In the genomic region with DNA sequence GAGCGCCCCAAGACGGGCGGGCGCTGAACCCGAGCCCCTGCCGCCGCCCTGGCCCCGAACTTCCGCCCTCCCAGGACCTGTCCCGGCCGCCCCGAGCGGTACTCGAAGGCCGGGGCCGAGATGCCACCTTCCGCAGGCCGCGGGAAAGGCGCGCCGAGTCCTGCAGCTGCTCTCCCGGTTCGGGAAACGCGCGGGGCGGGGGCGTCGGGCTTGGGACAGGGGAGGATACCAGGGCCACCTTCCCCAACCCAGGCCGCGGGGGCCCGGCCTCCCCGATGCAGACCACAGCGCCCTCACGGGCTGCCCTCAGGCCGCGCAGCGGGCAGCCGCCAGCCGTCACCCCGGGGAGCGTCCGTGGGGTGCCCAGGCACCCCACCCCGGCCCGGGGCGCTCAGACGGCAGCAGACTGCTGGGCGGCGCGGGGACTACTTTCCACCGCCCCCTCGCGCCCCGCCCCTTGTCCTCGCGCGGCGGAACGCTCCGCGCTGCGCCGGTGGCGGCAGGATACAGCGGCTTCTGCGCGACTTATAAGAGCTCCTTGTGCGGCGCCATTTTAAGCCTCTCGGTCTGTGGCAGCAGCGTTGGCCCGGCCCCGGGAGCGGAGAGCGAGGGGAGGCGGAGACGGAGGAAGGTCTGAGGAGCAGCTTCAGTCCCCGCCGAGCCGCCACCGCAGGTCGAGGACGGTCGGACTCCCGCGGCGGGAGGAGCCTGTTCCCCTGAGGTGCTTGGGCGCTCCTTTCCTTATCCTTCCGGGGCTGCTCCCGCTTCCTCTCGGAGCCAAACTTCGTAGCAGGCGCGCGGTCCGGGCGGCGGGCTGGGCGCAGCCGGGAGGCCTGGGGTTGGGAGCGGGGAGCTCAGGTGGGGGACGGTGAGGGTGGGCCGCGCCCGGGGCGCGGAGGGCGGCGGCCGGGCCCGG, we compare ENCODE assay signal across 2 cellular contexts.
TF ChIP-seq lines count a peak whose summit lies in the region.

A gene (plus strand): TSS at position 556 of the 916 bp plus-strand sequence. CDS start 24,564 bp downstream, outside the sequence.

TF ChIP-seq in A549, 52 proteins besides CTCF, POLR2A, EP300 and RAD21 (continued from another document and continues in another):
- TF ChIP-seq, protein P1, sequence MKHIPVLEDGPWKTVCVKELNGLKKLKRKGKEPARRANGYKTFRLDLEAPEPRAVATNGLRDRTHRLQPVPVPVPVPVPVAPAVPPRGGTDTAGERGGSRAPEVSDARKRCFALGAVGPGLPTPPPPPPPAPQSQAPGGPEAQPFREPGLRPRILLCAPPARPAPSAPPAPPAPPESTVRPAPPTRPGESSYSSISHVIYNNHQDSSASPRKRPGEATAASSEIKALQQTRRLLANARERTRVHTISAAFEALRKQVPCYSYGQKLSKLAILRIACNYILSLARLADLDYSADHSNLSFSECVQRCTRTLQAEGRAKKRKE (CRISPR knock-in tag; IDR thresholded peaks at IDR 0.05; ENCODE audit: low read depth), result no peak
- TF ChIP-seq CHD2 (IDR thresholded peaks at IDR 0.05; ENCODE audit: low read length, partially characterized antibody), result peak; percentile 78
- TF ChIP-seq, protein P2, sequence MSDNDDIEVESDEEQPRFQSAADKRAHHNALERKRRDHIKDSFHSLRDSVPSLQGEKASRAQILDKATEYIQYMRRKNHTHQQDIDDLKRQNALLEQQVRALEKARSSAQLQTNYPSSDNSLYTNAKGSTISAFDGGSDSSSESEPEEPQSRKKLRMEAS (IDR thresholded peaks at IDR 0.05), result peak; percentile 85
- TF ChIP-seq, protein P3, sequence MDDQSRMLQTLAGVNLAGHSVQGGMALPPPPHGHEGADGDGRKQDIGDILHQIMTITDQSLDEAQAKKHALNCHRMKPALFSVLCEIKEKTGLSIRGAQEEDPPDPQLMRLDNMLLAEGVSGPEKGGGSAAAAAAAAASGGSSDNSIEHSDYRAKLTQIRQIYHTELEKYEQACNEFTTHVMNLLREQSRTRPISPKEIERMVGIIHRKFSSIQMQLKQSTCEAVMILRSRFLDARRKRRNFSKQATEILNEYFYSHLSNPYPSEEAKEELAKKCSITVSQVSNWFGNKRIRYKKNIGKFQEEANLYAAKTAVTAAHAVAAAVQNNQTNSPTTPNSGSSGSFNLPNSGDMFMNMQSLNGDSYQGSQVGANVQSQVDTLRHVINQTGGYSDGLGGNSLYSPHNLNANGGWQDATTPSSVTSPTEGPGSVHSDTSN (IDR thresholded peaks at IDR 0.05), result peak; percentile 96
- TF ChIP-seq TP53 (CRISPR knock-in tag; IDR thresholded peaks at IDR 0.05), result no peak
- 0 out of 4 replicates have a peak, but pooled peaks of 1 of the 2 experiments have one; percentile 12 for TF ChIP-seq CEBPB (IDR thresholded peaks at IDR 0.05)
- no peak for TF ChIP-seq ZNF302 (CRISPR knock-in tag; IDR thresholded peaks at IDR 0.05)
- TF ChIP-seq HEYL (CRISPR knock-in tag; IDR thresholded peaks at IDR 0.05), result no peak
- TF ChIP-seq ESRRA (IDR thresholded peaks at IDR 0.05; ENCODE audit: borderline replicate concordance, low read length), result no peak
- peak; percentile 74 for TF ChIP-seq PHF8 (IDR thresholded peaks at IDR 0.05; ENCODE audit: borderline replicate concordance, low read depth)
- 0 out of 2 replicates have a peak, but pooled peaks have one; percentile 58 for TF ChIP-seq TFCP2L1 (CRISPR knock-in tag; IDR thresholded peaks at IDR 0.05)
- no peak for TF ChIP-seq RFX5 (IDR thresholded peaks at IDR 0.05)
- no peak for TF ChIP-seq ZSCAN20 (CRISPR knock-in tag; IDR thresholded peaks at IDR 0.05)
- no peak for TF ChIP-seq HOXA7 (CRISPR knock-in tag; IDR thresholded peaks at IDR 0.05)
- TF ChIP-seq HOXB13 (CRISPR knock-in tag; IDR thresholded peaks at IDR 0.05; ENCODE audit: low read depth), result no peak
- TF ChIP-seq EHMT2 (IDR thresholded peaks at IDR 0.05; ENCODE audit: low read depth), result no peak
- TF ChIP-seq SREBF2 (IDR thresholded peaks at IDR 0.05), result no peak
- no peak for TF ChIP-seq RCOR1 (IDR thresholded peaks at IDR 0.05; ENCODE audit: low read depth, low read length)
- no peak for TF ChIP-seq MAFK (IDR thresholded peaks at IDR 0.05; ENCODE audit: partially characterized antibody)
- no peak for TF ChIP-seq ZFP36 (IDR thresholded peaks at IDR 0.05; ENCODE audit: borderline replicate concordance, partially characterized antibody)
- TF ChIP-seq HOXB5 (CRISPR knock-in tag; IDR thresholded peaks at IDR 0.05), result no peak
- no peak for TF ChIP-seq HDAC2 (IDR thresholded peaks at IDR 0.05)
- TF ChIP-seq, protein P4, sequence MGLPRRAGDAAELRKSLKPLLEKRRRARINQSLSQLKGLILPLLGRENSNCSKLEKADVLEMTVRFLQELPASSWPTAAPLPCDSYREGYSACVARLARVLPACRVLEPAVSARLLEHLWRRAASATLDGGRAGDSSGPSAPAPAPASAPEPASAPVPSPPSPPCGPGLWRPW (IDR thresholded peaks at IDR 0.05), result no peak
- TF ChIP-seq, protein P5, sequence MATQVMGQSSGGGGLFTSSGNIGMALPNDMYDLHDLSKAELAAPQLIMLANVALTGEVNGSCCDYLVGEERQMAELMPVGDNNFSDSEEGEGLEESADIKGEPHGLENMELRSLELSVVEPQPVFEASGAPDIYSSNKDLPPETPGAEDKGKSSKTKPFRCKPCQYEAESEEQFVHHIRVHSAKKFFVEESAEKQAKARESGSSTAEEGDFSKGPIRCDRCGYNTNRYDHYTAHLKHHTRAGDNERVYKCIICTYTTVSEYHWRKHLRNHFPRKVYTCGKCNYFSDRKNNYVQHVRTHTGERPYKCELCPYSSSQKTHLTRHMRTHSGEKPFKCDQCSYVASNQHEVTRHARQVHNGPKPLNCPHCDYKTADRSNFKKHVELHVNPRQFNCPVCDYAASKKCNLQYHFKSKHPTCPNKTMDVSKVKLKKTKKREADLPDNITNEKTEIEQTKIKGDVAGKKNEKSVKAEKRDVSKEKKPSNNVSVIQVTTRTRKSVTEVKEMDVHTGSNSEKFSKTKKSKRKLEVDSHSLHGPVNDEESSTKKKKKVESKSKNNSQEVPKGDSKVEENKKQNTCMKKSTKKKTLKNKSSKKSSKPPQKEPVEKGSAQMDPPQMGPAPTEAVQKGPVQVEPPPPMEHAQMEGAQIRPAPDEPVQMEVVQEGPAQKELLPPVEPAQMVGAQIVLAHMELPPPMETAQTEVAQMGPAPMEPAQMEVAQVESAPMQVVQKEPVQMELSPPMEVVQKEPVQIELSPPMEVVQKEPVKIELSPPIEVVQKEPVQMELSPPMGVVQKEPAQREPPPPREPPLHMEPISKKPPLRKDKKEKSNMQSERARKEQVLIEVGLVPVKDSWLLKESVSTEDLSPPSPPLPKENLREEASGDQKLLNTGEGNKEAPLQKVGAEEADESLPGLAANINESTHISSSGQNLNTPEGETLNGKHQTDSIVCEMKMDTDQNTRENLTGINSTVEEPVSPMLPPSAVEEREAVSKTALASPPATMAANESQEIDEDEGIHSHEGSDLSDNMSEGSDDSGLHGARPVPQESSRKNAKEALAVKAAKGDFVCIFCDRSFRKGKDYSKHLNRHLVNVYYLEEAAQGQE (IDR thresholded peaks at IDR 0.05), result no peak
- TF ChIP-seq, protein P6, sequence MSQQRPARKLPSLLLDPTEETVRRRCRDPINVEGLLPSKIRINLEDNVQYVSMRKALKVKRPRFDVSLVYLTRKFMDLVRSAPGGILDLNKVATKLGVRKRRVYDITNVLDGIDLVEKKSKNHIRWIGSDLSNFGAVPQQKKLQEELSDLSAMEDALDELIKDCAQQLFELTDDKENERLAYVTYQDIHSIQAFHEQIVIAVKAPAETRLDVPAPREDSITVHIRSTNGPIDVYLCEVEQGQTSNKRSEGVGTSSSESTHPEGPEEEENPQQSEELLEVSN (IDR thresholded peaks at IDR 0.05; ENCODE audit: borderline replicate concordance, low read depth), result peak; percentile 41; the same call in 1 of the 2 replicates
- no peak for TF ChIP-seq RNF2 (IDR thresholded peaks at IDR 0.05; ENCODE audit: borderline replicate concordance, low read depth)
- TF ChIP-seq CBX8 (IDR thresholded peaks at IDR 0.05), result no peak
- TF ChIP-seq BHLHE40 (IDR thresholded peaks at IDR 0.05; ENCODE audit: low read depth, low read length), result no peak
- peak; percentile 22; the same call in 1 of the 2 replicates for TF ChIP-seq MAZ (IDR thresholded peaks at IDR 0.05; ENCODE audit: borderline replicate concordance, low read depth, low read length)

TF ChIP-seq in WTC11, 78 proteins besides CTCF, POLR2A, EP300 and RAD21 (continued from another document and continues in another):
- TF ChIP-seq, protein P7, sequence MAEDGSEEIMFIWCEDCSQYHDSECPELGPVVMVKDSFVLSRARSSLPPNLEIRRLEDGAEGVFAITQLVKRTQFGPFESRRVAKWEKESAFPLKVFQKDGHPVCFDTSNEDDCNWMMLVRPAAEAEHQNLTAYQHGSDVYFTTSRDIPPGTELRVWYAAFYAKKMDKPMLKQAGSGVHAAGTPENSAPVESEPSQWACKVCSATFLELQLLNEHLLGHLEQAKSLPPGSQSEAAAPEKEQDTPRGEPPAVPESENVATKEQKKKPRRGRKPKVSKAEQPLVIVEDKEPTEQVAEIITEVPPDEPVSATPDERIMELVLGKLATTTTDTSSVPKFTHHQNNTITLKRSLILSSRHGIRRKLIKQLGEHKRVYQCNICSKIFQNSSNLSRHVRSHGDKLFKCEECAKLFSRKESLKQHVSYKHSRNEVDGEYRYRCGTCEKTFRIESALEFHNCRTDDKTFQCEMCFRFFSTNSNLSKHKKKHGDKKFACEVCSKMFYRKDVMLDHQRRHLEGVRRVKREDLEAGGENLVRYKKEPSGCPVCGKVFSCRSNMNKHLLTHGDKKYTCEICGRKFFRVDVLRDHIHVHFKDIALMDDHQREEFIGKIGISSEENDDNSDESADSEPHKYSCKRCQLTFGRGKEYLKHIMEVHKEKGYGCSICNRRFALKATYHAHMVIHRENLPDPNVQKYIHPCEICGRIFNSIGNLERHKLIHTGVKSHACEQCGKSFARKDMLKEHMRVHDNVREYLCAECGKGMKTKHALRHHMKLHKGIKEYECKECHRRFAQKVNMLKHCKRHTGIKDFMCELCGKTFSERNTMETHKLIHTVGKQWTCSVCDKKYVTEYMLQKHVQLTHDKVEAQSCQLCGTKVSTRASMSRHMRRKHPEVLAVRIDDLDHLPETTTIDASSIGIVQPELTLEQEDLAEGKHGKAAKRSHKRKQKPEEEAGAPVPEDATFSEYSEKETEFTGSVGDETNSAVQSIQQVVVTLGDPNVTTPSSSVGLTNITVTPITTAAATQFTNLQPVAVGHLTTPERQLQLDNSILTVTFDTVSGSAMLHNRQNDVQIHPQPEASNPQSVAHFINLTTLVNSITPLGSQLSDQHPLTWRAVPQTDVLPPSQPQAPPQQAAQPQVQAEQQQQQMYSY (CRISPR knock-in tag; IDR thresholded peaks at IDR 0.05), result no peak
- 0 out of 2 replicates have a peak, but pooled peaks have one; percentile 49 for TF ChIP-seq CREB1 (CRISPR knock-in tag; IDR thresholded peaks at IDR 0.05)
- TF ChIP-seq CBFB (CRISPR knock-in tag; IDR thresholded peaks at IDR 0.05; ENCODE audit: low read depth), result no peak
- 0 out of 2 replicates have a peak, but pooled peaks have one; percentile 42 for TF ChIP-seq GTF2I (CRISPR knock-in tag; conservative IDR thresholded peaks at IDR 0.05)
- TF ChIP-seq, protein P8, sequence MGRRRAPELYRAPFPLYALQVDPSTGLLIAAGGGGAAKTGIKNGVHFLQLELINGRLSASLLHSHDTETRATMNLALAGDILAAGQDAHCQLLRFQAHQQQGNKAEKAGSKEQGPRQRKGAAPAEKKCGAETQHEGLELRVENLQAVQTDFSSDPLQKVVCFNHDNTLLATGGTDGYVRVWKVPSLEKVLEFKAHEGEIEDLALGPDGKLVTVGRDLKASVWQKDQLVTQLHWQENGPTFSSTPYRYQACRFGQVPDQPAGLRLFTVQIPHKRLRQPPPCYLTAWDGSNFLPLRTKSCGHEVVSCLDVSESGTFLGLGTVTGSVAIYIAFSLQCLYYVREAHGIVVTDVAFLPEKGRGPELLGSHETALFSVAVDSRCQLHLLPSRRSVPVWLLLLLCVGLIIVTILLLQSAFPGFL (CRISPR knock-in tag; IDR thresholded peaks at IDR 0.05; ENCODE audit: borderline replicate concordance), result no peak
- peak; percentile 76 for TF ChIP-seq JUN (CRISPR knock-in tag; IDR thresholded peaks at IDR 0.05)
- no peak for TF ChIP-seq HMGA2 (CRISPR knock-in tag; IDR thresholded peaks at IDR 0.05)
- peak; percentile 96 for TF ChIP-seq TEAD1 (CRISPR knock-in tag; IDR thresholded peaks at IDR 0.05)
- TF ChIP-seq, protein P9, sequence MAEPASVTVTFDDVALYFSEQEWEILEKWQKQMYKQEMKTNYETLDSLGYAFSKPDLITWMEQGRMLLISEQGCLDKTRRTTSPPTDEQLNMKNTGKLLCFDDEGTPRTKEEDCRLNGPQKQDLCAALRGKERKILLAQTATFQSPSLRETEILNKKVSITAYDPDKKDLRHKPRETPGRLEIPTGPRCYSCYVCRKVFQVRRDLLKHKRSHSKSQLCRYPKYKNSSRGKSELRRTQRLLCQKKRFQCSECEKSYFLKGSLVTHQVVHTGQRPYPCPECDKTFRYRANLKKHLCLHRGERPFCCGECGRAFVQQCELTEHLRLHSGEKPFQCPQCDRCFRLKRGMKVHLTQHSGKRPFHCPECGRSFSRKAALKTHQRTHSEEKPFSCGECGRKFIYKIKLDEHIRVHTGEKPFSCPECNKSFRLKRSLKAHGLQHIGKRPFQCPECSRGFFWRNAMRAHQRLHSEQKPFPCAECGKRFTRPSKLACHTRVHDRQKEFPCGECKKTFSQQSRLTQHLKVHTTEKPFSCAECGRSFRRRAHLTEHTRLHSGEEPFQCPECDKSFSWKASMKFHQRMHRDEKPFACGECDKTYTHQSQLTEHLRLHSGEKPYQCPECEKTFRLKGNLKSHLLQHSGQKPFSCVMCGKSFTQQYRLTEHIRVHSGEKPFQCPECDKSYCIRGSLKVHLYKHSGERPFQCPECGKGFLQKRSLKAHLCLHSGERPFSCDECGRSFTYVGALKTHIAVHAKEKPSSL (CRISPR knock-in tag; conservative IDR thresholded peaks at IDR 0.05), result no peak
- peak; percentile 92 for TF ChIP-seq FOXP1 (CRISPR knock-in tag; IDR thresholded peaks at IDR 0.05; ENCODE audit: borderline replicate concordance)
- TF ChIP-seq JAZF1 (CRISPR knock-in tag; IDR thresholded peaks at IDR 0.05), result no peak
- TF ChIP-seq MYBL2 (CRISPR knock-in tag; IDR thresholded peaks at IDR 0.05), result peak; percentile 96
- TF ChIP-seq, protein P10, sequence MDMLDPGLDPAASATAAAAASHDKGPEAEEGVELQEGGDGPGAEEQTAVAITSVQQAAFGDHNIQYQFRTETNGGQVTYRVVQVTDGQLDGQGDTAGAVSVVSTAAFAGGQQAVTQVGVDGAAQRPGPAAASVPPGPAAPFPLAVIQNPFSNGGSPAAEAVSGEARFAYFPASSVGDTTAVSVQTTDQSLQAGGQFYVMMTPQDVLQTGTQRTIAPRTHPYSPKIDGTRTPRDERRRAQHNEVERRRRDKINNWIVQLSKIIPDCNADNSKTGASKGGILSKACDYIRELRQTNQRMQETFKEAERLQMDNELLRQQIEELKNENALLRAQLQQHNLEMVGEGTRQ (CRISPR knock-in tag; IDR thresholded peaks at IDR 0.05), result no peak; the same call in 1 of the 2 replicates
- TF ChIP-seq, protein P11, sequence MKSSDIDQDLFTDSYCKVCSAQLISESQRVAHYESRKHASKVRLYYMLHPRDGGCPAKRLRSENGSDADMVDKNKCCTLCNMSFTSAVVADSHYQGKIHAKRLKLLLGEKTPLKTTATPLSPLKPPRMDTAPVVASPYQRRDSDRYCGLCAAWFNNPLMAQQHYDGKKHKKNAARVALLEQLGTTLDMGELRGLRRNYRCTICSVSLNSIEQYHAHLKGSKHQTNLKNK (CRISPR knock-in tag; IDR thresholded peaks at IDR 0.05), result peak; percentile 81; the same call in 1 of the 2 replicates
- TF ChIP-seq ZNF671 (CRISPR knock-in tag; IDR thresholded peaks at IDR 0.05), result peak; percentile 55; the same call in 1 of the 2 replicates
- TF ChIP-seq, protein P12, sequence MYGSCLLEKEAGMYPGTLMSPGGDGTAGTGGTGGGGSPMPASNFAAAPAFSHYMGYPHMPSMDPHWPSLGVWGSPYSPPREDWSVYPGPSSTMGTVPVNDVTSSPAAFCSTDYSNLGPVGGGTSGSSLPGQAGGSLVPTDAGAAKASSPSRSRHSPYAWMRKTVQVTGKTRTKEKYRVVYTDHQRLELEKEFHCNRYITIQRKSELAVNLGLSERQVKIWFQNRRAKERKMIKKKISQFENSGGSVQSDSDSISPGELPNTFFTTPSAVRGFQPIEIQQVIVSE (CRISPR knock-in tag; IDR thresholded peaks at IDR 0.05; ENCODE audit: borderline replicate concordance), result no peak
